2 cellular contexts compared by ENCODE assay signal in genomic region chr2:20661028-20661980, GRCh38.
TF ChIP-seq lines count a peak whose summit lies in the region.

No MANE protein-coding gene starts in this region.

TF ChIP-seq in HEK293, 187 proteins besides CTCF, POLR2A, EP300 and RAD21:
- TF ChIP-seq SCRT1 (tag by site-specific recombination; IDR thresholded peaks at IDR 0.05; ENCODE audit: borderline replicate concordance) (peak; percentile 53; the same call in 1 of the 2 replicates), ZFP41 (tag by site-specific recombination; IDR thresholded peaks at IDR 0.05; ENCODE audit: borderline replicate concordance) (no peak), ZNF221 (tag by site-specific recombination; IDR thresholded peaks at IDR 0.05; ENCODE audit: borderline replicate concordance) (no peak), ZNF341 (tag by site-specific recombination; IDR thresholded peaks at IDR 0.05; ENCODE audit: low read depth) (peak; percentile 28; the same call in 1 of the 2 replicates), ZNF654 (tag by site-specific recombination; IDR thresholded peaks at IDR 0.05; ENCODE audit: low read depth) (peak; percentile 89), ZBTB17 (tag by site-specific recombination; IDR thresholded peaks at IDR 0.05) (peak; percentile 38; the same call in 1 of the 2 replicates), GLI4 (tag by site-specific recombination; IDR thresholded peaks at IDR 0.05) (no peak), SCRT2 (tag by site-specific recombination; IDR thresholded peaks at IDR 0.05) (peak; percentile 87), ZFHX2 (tag by site-specific recombination; conservative IDR thresholded peaks at IDR 0.05) (no peak), ZNF114 (tag by site-specific recombination; IDR thresholded peaks at IDR 0.05) (no peak)

TF ChIP-seq in GM12878, 131 proteins besides CTCF, POLR2A, EP300 and RAD21:
- TF ChIP-seq SMARCA5 (IDR thresholded peaks at IDR 0.05) (peak; percentile 70; the same call in 1 of the 2 replicates), SMC3 (IDR thresholded peaks at IDR 0.05; ENCODE audit: borderline replicate concordance, low read length) (peak; percentile 95), HCFC1 (IDR thresholded peaks at IDR 0.05; ENCODE audit: low read length) (0 out of 2 replicates have a peak, but pooled peaks have one; percentile 19), CUX1 (IDR thresholded peaks at IDR 0.05; ENCODE audit: insufficient replicate concordance, low read depth, low read length) (no peak), YY1 (IDR thresholded peaks at IDR 0.05; ENCODE audit: low read depth, low read length) (peak; percentile 63)
